In genomic region chr2:215900203-215900611, GRCh38 we compare ENCODE assay signal across 1 cellular context.
TF ChIP-seq lines count a peak whose summit lies in the region.

No MANE protein-coding gene starts in this region.

TF ChIP-seq in GM23338, 12 proteins besides CTCF, POLR2A, EP300 and RAD21 (continued from another document):
- TF ChIP-seq ETS1 (IDR thresholded peaks at IDR 0.05) = no peak
- TF ChIP-seq REST (IDR thresholded peaks at IDR 0.05; ENCODE audit: unreplicated experiment) = no peak
- TF ChIP-seq NANOG (IDR thresholded peaks at IDR 0.05; ENCODE audit: borderline replicate concordance) = no peak
TF ChIP-seq in GM23338: peak in this region for 0.
